ENCODE assay signal across 8 cellular contexts in the genomic region with DNA sequence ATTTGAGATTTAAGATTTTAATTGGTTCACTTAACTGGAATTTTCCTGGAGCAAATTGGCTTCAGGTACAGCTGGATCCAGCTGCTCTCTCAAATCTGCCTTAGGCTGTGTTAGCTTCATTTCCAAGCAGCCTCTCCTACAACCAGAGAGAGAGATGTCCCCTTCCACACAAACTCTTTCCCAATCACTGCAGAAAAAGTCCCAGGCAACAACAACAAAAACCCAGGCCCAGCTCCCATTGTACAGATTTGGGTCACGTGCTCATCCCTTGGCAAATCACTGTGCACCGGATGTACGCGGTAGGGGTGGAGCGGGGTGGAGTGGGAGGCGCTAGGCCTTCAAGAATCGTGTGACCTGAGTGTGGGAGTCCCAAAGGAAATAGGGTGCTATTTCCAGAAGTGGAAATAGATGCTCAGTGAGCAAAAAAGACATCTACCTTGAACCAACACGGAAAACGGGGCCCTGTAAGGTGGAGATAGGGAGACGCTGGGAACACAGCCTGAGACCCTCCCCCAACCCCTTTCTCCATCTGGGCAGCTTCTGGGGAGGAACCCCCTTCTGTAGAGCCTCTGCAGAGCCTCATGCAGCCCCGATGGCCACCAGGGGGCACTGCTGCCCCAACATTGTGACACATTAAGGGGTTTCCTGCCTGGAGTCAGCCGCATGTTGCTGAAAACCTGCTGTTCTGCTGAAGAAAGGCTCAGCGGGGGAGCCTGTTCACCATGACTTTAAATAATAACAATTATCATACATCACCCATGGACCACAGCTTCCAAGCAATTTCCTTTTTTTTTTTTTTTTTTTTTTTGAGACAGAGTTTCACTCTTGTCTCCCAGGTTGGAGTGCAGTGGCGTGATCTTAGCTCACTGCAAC. TPM values are rescaled to one million over a fixed set of nuclear protein-coding genes. Genes with fewer than 3 reads are reported as not detected.
DNase-seq lines count a peak whose midpoint lies in the region; ATAC-seq, FAIRE-seq and TF ChIP-seq lines count a peak whose summit lies in the region.

No MANE protein-coding gene starts in this region.

- ATAC-seq in HG03135 (IDR thresholded peaks at IDR 0.05; ENCODE audit: unreplicated experiment) (peak; percentile 78), left lobe of liver (peak; percentile 83), HG03039 (IDR thresholded peaks at IDR 0.05; ENCODE audit: unreplicated experiment) (no peak)

- peaks cover 8% of the 10 kb centered on the region for H3K4me1 Mint-ChIP-seq in activated CD4-positive, alpha-beta T cell treated with anti-CD3 and anti-CD28 coated beads, Interleukin-2, amount 10 ng/mL, durations not matched to agents 7 days and 5 days

- peak; percentile 94 for TF ChIP-seq CTCF in choroid plexus epithelial cell (conservative IDR thresholded peaks at IDR 0.05; ENCODE audit: low read depth, low read length)

- no peak for TF ChIP-seq POLR2A in GM12891 (IDR thresholded peaks at IDR 0.05; ENCODE audit: low read depth, low read length)

- FAIRE-seq in GM12891 (lab: Jason Lieb, UNC) = peak; percentile 90

- CTCF ChIA-PET in activated CD4-positive, alpha-beta T cell treated with anti-CD3 and anti-CD28 coated beads, Interleukin-2, amount 10 ng/mL, durations not matched to agents 7 days and 5 days (lab: Charles Lee) = interaction anchor here (0.6 to 1.9 kb wide), 11 partner anchors 14 to 996 kb away, joined by 3 to 12 read pairs (median 4); a partner anchor contains a TSS

- peak; percentile 92 for DNase-seq in GM12891 (ENCODE audit: insufficient read length, low spot score)
- DNase-seq in NCI-H748 (lab: John Stamatoyannopoulos, UW; ENCODE audit: unreplicated experiment) = peak; percentile 85
- DNase-seq in activated CD4-positive, alpha-beta T cell treated with anti-CD3 and anti-CD28 coated beads, Interleukin-2, amount 10 ng/mL, durations not matched to agents 7 days and 5 days = peak; percentile 90
- DNase-seq in choroid plexus epithelial cell (ENCODE audit: low read depth) = peak; percentile 95
- peak; percentile 90 for DNase-seq in left lobe of liver (ENCODE audit: low spot score)
- DNase-seq in stimulated activated CD4-positive, alpha-beta T cell treated with anti-CD3 and anti-CD28 coated beads, TNF-alpha, amount 100 ng/mL, for 1 hour (ENCODE audit: low read depth in 3 of 3, low spot score in 1 of 3) = peak; percentile 70 to 94 (median 74)

- H3K27ac Mint-ChIP-seq in activated CD4-positive, alpha-beta T cell treated with anti-CD3 and anti-CD28 coated beads, Interleukin-2, amount 10 ng/mL, durations not matched to agents 7 days and 5 days = peak overlapping the region; percentile 36

- peaks cover 5% of the 10 kb centered on the region for H3K9me3 Mint-ChIP-seq in activated CD4-positive, alpha-beta T cell treated with anti-CD3 and anti-CD28 coated beads, Interleukin-2, amount 10 ng/mL, durations not matched to agents 7 days and 5 days

- no peaks in the 10 kb centered on the region for H3K36me3 Mint-ChIP-seq in activated CD4-positive, alpha-beta T cell treated with anti-CD3 and anti-CD28 coated beads, Interleukin-2, amount 10 ng/mL, durations not matched to agents 7 days and 5 days (ENCODE audit: low read depth)

- no peak overlapping the region for H3K4me3 ChIP-seq in choroid plexus epithelial cell (ENCODE audit: low read depth, low read length)

- H3K27me3 Mint-ChIP-seq in activated CD4-positive, alpha-beta T cell treated with anti-CD3 and anti-CD28 coated beads, Interleukin-2, amount 10 ng/mL, durations not matched to agents 7 days and 5 days = no peaks in the 10 kb centered on the region

- POLR2A ChIA-PET in activated CD4-positive, alpha-beta T cell treated with anti-CD3 and anti-CD28 coated beads, Interleukin-2, amount 10 ng/mL, durations not matched to agents 7 days and 5 days (lab: Charles Lee) = interaction anchor here (0.6 kb wide), 1 partner anchor 50 kb away, joined by 4 read pairs; no protein-coding TSS in a partner anchor

- H3K4me3 Mint-ChIP-seq in activated CD4-positive, alpha-beta T cell treated with anti-CD3 and anti-CD28 coated beads, Interleukin-2, amount 10 ng/mL, durations not matched to agents 7 days and 5 days = no peak overlapping the region

TF ChIP-seq in GM12891, 5 proteins besides CTCF, POLR2A, EP300 and RAD21:
- TF ChIP-seq POLR2AphosphoS5 (IDR thresholded peaks at IDR 0.05; ENCODE audit: low read depth, low read length) (no peak), POU2F2 (IDR thresholded peaks at IDR 0.05; ENCODE audit: low read depth, low read length) (no peak; the same call in 1 of the 2 replicates), SPI1 (IDR thresholded peaks at IDR 0.05; ENCODE audit: low read depth, low read length) (0 out of 2 replicates have a peak, but pooled peaks have one; percentile 27)

RNA-seq across cellular contexts. Expression of a gene that starts 25.4 kb away (rescaled TPM):
- polyA plus RNA-seq in GM12891 (2012; ENCODE audit: low read depth, missing spikeins) = 0.06 TPM
- not detected for total RNA-seq in activated CD4-positive, alpha-beta T cell treated with anti-CD3 and anti-CD28 coated beads, Interleukin-2, amount 10 ng/mL, durations not matched to agents 7 days and 5 days
- total RNA-seq in left lobe of liver = 564 TPM

RNA-seq across cellular contexts. Expression of a gene that starts 36.7 kb away (rescaled TPM):
- polyA plus RNA-seq in GM12891 (2012; ENCODE audit: low read depth, missing spikeins) = 0.18 TPM
- total RNA-seq in activated CD4-positive, alpha-beta T cell treated with anti-CD3 and anti-CD28 coated beads, Interleukin-2, amount 10 ng/mL, durations not matched to agents 7 days and 5 days = under 1 TPM; 0.50 to 0.97 TPM
- total RNA-seq in left lobe of liver = 4.5 TPM

RNA-seq across cellular contexts. Expression of a gene that starts 48.7 kb away (rescaled TPM):
- not detected for polyA plus RNA-seq in GM12891 (2012; ENCODE audit: low read depth, missing spikeins)
- total RNA-seq in activated CD4-positive, alpha-beta T cell treated with anti-CD3 and anti-CD28 coated beads, Interleukin-2, amount 10 ng/mL, durations not matched to agents 7 days and 5 days = not detected
- total RNA-seq in left lobe of liver = 1.4 TPM

Comparison
In these comparisons a context has a peak if more than half of its experiments do, and no peak if none do; other contexts are left out.
1. RNA of a gene that starts 25.4 kb away (total RNA-seq): 564 TPM in left lobe of liver (single experiment); not detected in activated CD4-positive, alpha-beta T cell treated with anti-CD3 and anti-CD28 coated beads, Interleukin-2, amount 10 ng/mL, durations not matched to agents 7 days and 5 days; every median in the first group is over 100 times any median in the second.
2. Peak in every context shown above with its lines, with median percentiles within 50 percentile points of each other: DNase-seq.